Comparison of ENCODE assay signal across 9 cellular contexts in the genomic region with DNA sequence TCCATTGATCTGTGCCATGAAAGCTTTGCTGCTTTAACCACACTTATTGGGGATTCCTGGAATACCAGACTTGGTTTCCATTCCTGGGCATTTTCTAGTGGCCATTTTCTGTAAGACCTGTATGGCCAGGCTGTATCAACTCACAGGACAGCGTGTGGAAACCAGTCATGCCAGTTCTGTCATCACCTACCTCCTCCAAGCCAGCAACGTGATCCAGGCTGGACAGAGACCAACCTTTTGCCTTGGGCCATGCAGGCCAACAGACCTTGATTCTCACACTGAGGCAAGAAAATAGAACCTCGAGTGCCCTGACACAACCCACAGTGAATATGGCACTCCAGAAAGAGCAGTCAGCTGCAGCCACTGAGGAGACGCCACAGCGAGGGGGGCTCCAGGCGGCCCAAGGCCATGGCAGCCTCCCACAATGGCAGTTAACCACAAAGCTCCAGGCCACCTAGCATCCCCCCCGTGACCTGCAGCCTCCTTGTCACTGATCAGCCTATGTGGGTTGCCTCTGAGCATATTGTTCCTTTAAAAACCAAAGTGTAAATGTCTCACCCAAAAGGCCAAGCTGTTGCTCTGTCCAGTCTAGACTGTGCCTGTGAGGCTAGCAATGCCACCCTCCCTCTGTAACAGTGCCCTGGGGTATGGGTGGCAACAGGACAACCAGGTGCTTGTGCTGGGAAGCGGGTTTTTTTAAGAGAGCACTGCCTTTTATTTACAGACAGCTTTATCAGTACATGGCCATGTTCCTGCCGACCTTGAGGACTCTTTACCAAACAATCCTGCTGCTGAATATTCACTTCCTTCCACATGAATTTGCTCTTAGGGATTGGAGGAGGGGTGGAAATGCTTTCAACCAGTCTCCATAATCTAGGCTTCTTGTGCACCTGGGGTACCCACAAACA.
DNase-seq lines count a peak whose midpoint lies in the region; ATAC-seq and TF ChIP-seq lines count a peak whose summit lies in the region.
"Had no signal": no experiment of that assay in that cellular context is flagged by ENCODE, and none has a peak within 500 bp of the region (broad histone marks: within the 10 kb centered on the region; RNA-seq: fewer than 3 reads in every experiment).

No MANE protein-coding gene starts in this region.

- no peak for TF ChIP-seq POLR2A in Peyer's patch (IDR thresholded peaks at IDR 0.05)
- TF ChIP-seq POLR2A in gastrocnemius medialis (IDR thresholded peaks at IDR 0.05): no peak

- H3K27ac ChIP-seq in Peyer's patch (peak overlapping the region in 3 of 4 donors; percentile 42 to 73 (median 61)), esophagus (ENCODE audit: low read depth in 2 of 2, low read length in 1 of 2) (peak overlapping the region; percentile 93 to 97), gastrocnemius medialis (peak overlapping the region; percentile 60 to 83 (median 66))

- intact Hi-C loops in gastrocnemius medialis (cut with DNase I; ENCODE audit: low total_unique reads): loop anchor here (10.0 kb wide), 1 partner anchor 792 kb away; a partner anchor contains a TSS
- intact Hi-C loops in posterior vena cava (cut with DNase I): loop anchor here in 1 of 2 donors (10.0 kb wide), 1 partner anchor 68 kb away; no protein-coding TSS in a partner anchor

- H3K9me3 ChIP-seq in Peyer's patch: no peaks in the 10 kb centered on the region
- H3K9me3 ChIP-seq in esophagus (ENCODE audit: control insufficient read depth in 2 of 2, insufficient read depth in 1 of 2, low read depth in 1 of 2, low read length in 1 of 2): no peaks in the 10 kb centered on the region
- no peaks in the 10 kb centered on the region for H3K9me3 ChIP-seq in gastrocnemius medialis

- ATAC-seq in gastrocnemius medialis: peak; percentile 60 to 71
- ATAC-seq in GM21526 (IDR thresholded peaks at IDR 0.05; ENCODE audit: low FRiP score, unreplicated experiment): no peak

- no peak for TF ChIP-seq CTCF in Peyer's patch (IDR thresholded peaks at IDR 0.05)
- no peak for TF ChIP-seq CTCF in gastrocnemius medialis (IDR thresholded peaks at IDR 0.05 in 4 of 5, conservative IDR thresholded peaks at IDR 0.05 in 1 of 5)

- H3K4me3 ChIP-seq in Peyer's patch (no peak overlapping the region), esophagus (ENCODE audit: low read depth in 1 of 2, low read length in 2 of 2) (no peak overlapping the region), gastrocnemius medialis (no peak overlapping the region)

- in situ Hi-C loops in gastrocnemius medialis (cut with MboI; ENCODE audit: low sequenced_read_pairs in 4 of 4): no loop called here

- 48 to 53% methylated on average over 9 of the region's 9 CpGs for WGBS in esophagus, 2 donors

- DNase-seq in Daoy (ENCODE audit: low read depth): peak; percentile 26
- DNase-seq in Peyer's patch: no peak
- DNase-seq in gastrocnemius medialis: peak; percentile 60
- DNase-seq in SHP77 treated with DMSO at 0.1 percent for 48 hours (lab: John Stamatoyannopoulos, UW): no peak
- no peak for DNase-seq in stimulated activated CD4-positive, alpha-beta T cell treated with anti-CD3 and anti-CD28 coated beads, Interleukin-2, amount 100 ng/mL, for 48 hours
- no peak for DNase-seq in posterior vena cava (ENCODE audit: low spot score)
- DNase-seq: activated CD4-positive, alpha-beta T cell treated with anti-CD3 and anti-CD28 coated beads for 4 hours had no signal

- H3K27me3 ChIP-seq in Peyer's patch (no peaks in the 10 kb centered on the region), esophagus (ENCODE audit: control insufficient read depth in 1 of 2, insufficient read depth in 2 of 2, low read length in 2 of 2) (no peaks in the 10 kb centered on the region), gastrocnemius medialis (no peaks in the 10 kb centered on the region)

- H3K36me3 ChIP-seq in Peyer's patch (no peaks in the 10 kb centered on the region), esophagus (ENCODE audit: control insufficient read depth in 2 of 2, insufficient read depth in 2 of 2, low read length in 1 of 2) (peaks cover 0 to 2% of the 10 kb centered on the region in 2 donors), gastrocnemius medialis (no peaks in the 10 kb centered on the region)

- H3K4me1 ChIP-seq in Peyer's patch (peaks cover 0 to 58% (median 12%) of the 10 kb centered on the region in 4 donors), esophagus (ENCODE audit: control insufficient read depth in 2 of 2, insufficient read depth in 2 of 2, low read length in 1 of 2) (peaks cover 11 to 23% of the 10 kb centered on the region in 2 donors), gastrocnemius medialis (peaks cover 30 to 44% of the 10 kb centered on the region in 2 donors)

Comparison
In these comparisons a context has a peak if more than half of its experiments do, and no peak if none do; other contexts are left out.
1. DNase-seq: peak in Daoy (single experiment) and gastrocnemius medialis (2 of 2); none in Peyer's patch (0 of 3), SHP77 treated with DMSO at 0.1 percent for 48 hours (single experiment), stimulated activated CD4-positive, alpha-beta T cell treated with anti-CD3 and anti-CD28 coated beads, Interleukin-2, amount 100 ng/mL, for 48 hours (0 of 2) and posterior vena cava (single experiment).
2. Peak in every context shown above with its lines, with median percentiles within 50 percentile points of each other: H3K27ac ChIP-seq.